1 cellular context compared by ENCODE assay signal in the genomic region with DNA sequence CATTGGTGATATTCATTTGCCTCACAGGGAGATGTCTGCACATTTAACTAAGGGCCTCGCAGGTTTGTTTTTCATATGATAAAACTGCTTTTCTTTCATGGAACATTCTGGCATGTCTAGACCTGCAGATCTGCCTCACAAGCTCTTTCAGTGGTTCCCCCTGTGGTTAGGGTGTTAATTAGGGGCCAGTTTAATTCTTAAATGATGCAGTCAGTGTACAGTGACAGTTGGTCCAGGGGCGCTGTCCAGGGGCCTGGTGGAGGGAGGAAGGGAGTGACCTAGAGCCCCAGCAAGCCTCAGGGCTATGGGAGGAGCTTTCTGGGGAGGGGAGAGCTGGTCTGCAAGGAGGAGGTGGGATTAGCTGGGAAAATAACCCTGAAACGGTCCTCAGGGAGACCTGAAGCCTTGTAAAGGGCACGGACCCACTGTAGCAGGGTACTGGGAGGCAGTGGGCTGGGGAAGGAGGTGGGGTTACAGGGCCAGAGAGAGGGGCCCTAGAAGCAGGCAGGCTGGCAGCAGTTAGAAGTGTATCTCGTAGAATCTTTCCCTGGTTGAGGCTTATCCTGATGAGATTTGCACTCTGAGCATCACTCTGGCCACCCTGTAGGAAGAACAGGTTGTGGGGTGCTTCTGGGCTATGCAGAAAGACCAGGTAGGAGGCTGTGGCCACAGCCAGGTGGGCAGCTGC.
TF ChIP-seq lines count a peak whose summit lies in the region.

No MANE protein-coding gene starts in this region.

TF ChIP-seq in IMR-90, 13 proteins besides CTCF, POLR2A, EP300 and RAD21:
- no peak for TF ChIP-seq MAZ (IDR thresholded peaks at IDR 0.05; ENCODE audit: borderline replicate concordance, low read depth, low read length)
- no peak for TF ChIP-seq RFX5 (IDR thresholded peaks at IDR 0.05; ENCODE audit: low read depth, low read length)
- TF ChIP-seq SMC3 (IDR thresholded peaks at IDR 0.05; ENCODE audit: low read depth, low read length): no peak
